Comparison of ENCODE assay signal across 10 cellular contexts in genomic region chr6:120077489-120077888, GRCh38.
DNase-seq lines count a peak whose midpoint lies in the region; ATAC-seq and TF ChIP-seq lines count a peak whose summit lies in the region.
"Had no signal": no experiment of that assay in that cellular context is flagged by ENCODE, and none has a peak within 500 bp of the region (broad histone marks: within the 10 kb centered on the region; RNA-seq: fewer than 3 reads in every experiment).

No MANE protein-coding gene starts in this region.

- no peaks in the 10 kb centered on the region for H3K4me1 Mint-ChIP-seq in activated CD8-positive, alpha-beta T cell treated with anti-CD3 and anti-CD28 coated beads for 36 hours (ENCODE audit: low read depth)
- H3K4me1 Mint-ChIP-seq in activated CD8-positive, alpha-beta T cell treated with anti-CD3 and anti-CD28 coated beads, Interleukin-2, amount 10 ng/mL, durations not matched to agents 7 days and 5 days (ENCODE audit: low read depth): no peaks in the 10 kb centered on the region
- H3K4me1 Mint-ChIP-seq in stimulated activated effector memory CD8-positive, alpha-beta T cell treated with anti-CD3 and anti-CD28 coated beads, Interleukin-12 subunit alpha, Interleukin-12 subunit beta, amount 100 ng/mL, for 72 hours: no peaks in the 10 kb centered on the region

- DNase-seq in activated CD8-positive, alpha-beta T cell treated with anti-CD3 and anti-CD28 coated beads for 36 hours: peak; percentile 7
- DNase-seq in activated CD8-positive, alpha-beta T cell treated with anti-CD3 and anti-CD28 coated beads, Interleukin-2, amount 10 ng/mL, durations not matched to agents 7 days and 5 days: no peak
- DNase-seq in RKO (ENCODE audit: low spot score) (peak; percentile 10), esophagus muscularis mucosa (ENCODE audit: extremely low spot score) (no peak), adrenal gland (no peak), psoas muscle (no peak)
- no peak for DNase-seq in stimulated activated effector memory CD8-positive, alpha-beta T cell treated with anti-CD3 and anti-CD28 coated beads, Interleukin-12 subunit alpha, Interleukin-12 subunit beta, amount 100 ng/mL, for 72 hours (ENCODE audit: low spot score in 2 of 2)
- no peak for DNase-seq in activated naive CD4-positive, alpha-beta T cell (lab: John Stamatoyannopoulos, UW)
- DNase-seq: activated CD4-positive, CD25-positive, alpha-beta regulatory T cell treated with anti-CD3 and anti-CD28 coated beads, Interleukin-2, amount 50 U/mL, for 72 hours had no signal

- no peak overlapping the region for H3K27ac ChIP-seq in esophagus muscularis mucosa (replicated peaks in 1 of 4)
- H3K27ac ChIP-seq in adrenal gland: no peak overlapping the region
- no peak overlapping the region for H3K27ac ChIP-seq in psoas muscle
- H3K27ac ChIP-seq: neutrophil had no signal

- no peak overlapping the region for H3K4me3 ChIP-seq in esophagus muscularis mucosa
- H3K4me3 ChIP-seq in adrenal gland: no peak overlapping the region
- no peak overlapping the region for H3K4me3 ChIP-seq in psoas muscle

- intact Hi-C loops in activated CD8-positive, alpha-beta T cell treated with anti-CD3 and anti-CD28 coated beads for 36 hours (cut with micrococcal nuclease): no loop called here
- intact Hi-C loops in esophagus muscularis mucosa (cut with DNase I): loop anchor here (10.0 kb wide), 1 partner anchor 933 kb away; no protein-coding TSS in a partner anchor
- intact Hi-C loops in adrenal gland (cut with DNase I): no loop called here
- intact Hi-C loops in psoas muscle (cut with DNase I): no loop called here

- H3K36me3 Mint-ChIP-seq in activated CD8-positive, alpha-beta T cell treated with anti-CD3 and anti-CD28 coated beads for 36 hours (ENCODE audit: low read depth): no peaks in the 10 kb centered on the region
- H3K36me3 Mint-ChIP-seq in activated CD8-positive, alpha-beta T cell treated with anti-CD3 and anti-CD28 coated beads, Interleukin-2, amount 10 ng/mL, durations not matched to agents 7 days and 5 days (ENCODE audit: low read depth): no peaks in the 10 kb centered on the region
- no peaks in the 10 kb centered on the region for H3K36me3 Mint-ChIP-seq in stimulated activated effector memory CD8-positive, alpha-beta T cell treated with anti-CD3 and anti-CD28 coated beads, Interleukin-12 subunit alpha, Interleukin-12 subunit beta, amount 100 ng/mL, for 72 hours

- no peaks in the 10 kb centered on the region for H3K9me3 Mint-ChIP-seq in activated CD8-positive, alpha-beta T cell treated with anti-CD3 and anti-CD28 coated beads for 36 hours
- no peaks in the 10 kb centered on the region for H3K9me3 Mint-ChIP-seq in activated CD8-positive, alpha-beta T cell treated with anti-CD3 and anti-CD28 coated beads, Interleukin-2, amount 10 ng/mL, durations not matched to agents 7 days and 5 days (ENCODE audit: insufficient read depth)
- no peaks in the 10 kb centered on the region for H3K9me3 Mint-ChIP-seq in stimulated activated effector memory CD8-positive, alpha-beta T cell treated with anti-CD3 and anti-CD28 coated beads, Interleukin-12 subunit alpha, Interleukin-12 subunit beta, amount 100 ng/mL, for 72 hours

- no peaks in the 10 kb centered on the region for H3K36me3 ChIP-seq in esophagus muscularis mucosa
- H3K36me3 ChIP-seq in adrenal gland (replicated peaks in 1 of 2): no peaks in the 10 kb centered on the region
- H3K36me3 ChIP-seq in psoas muscle (ENCODE audit: insufficient read depth in 1 of 2, low read depth in 1 of 2): no peaks in the 10 kb centered on the region
- H3K36me3 ChIP-seq: neutrophil had no signal

- H3K27me3 Mint-ChIP-seq in activated CD8-positive, alpha-beta T cell treated with anti-CD3 and anti-CD28 coated beads for 36 hours: no peaks in the 10 kb centered on the region
- H3K27me3 Mint-ChIP-seq in activated CD8-positive, alpha-beta T cell treated with anti-CD3 and anti-CD28 coated beads, Interleukin-2, amount 10 ng/mL, durations not matched to agents 7 days and 5 days (ENCODE audit: low read depth): no peaks in the 10 kb centered on the region

- H3K9me3 ChIP-seq in esophagus muscularis mucosa: no peaks in the 10 kb centered on the region
- no peaks in the 10 kb centered on the region for H3K9me3 ChIP-seq in adrenal gland (replicated peaks in 1 of 3)
- no peaks in the 10 kb centered on the region for H3K9me3 ChIP-seq in psoas muscle
- H3K9me3 ChIP-seq: neutrophil had no signal

- no peaks in the 10 kb centered on the region for H3K4me1 ChIP-seq in esophagus muscularis mucosa
- H3K4me1 ChIP-seq in adrenal gland (replicated peaks in 1 of 2): no peaks in the 10 kb centered on the region
- no peaks in the 10 kb centered on the region for H3K4me1 ChIP-seq in psoas muscle

- no peak overlapping the region for H3K4me3 Mint-ChIP-seq in activated CD8-positive, alpha-beta T cell treated with anti-CD3 and anti-CD28 coated beads for 36 hours
- H3K4me3 Mint-ChIP-seq in activated CD8-positive, alpha-beta T cell treated with anti-CD3 and anti-CD28 coated beads, Interleukin-2, amount 10 ng/mL, durations not matched to agents 7 days and 5 days: no peak overlapping the region
- H3K4me3 Mint-ChIP-seq in stimulated activated effector memory CD8-positive, alpha-beta T cell treated with anti-CD3 and anti-CD28 coated beads, Interleukin-12 subunit alpha, Interleukin-12 subunit beta, amount 100 ng/mL, for 72 hours: no peak overlapping the region

- POLR2A ChIA-PET in activated CD8-positive, alpha-beta T cell treated with anti-CD3 and anti-CD28 coated beads for 36 hours (lab: Charles Lee): no interaction called here
- POLR2A ChIA-PET in activated CD8-positive, alpha-beta T cell treated with anti-CD3 and anti-CD28 coated beads, Interleukin-2, amount 10 ng/mL, durations not matched to agents 7 days and 5 days (lab: Charles Lee): no interaction called here

- TF ChIP-seq POLR2A in esophagus muscularis mucosa (IDR thresholded peaks at IDR 0.05; ENCODE audit: low read depth) (no peak), adrenal gland (IDR thresholded peaks at IDR 0.05) (no peak)

- WGBS in esophagus muscularis mucosa: 39% methylated on average over 2 of the region's 2 CpGs
- 55 to 72% (median 66%) methylated on average over 2 of the region's 2 CpGs for WGBS in adrenal gland, 4 donors
- WGBS in psoas muscle, 3 donors: 42 to 45% (median 45%) methylated on average over 2 of the region's 2 CpGs

- no peak for TF ChIP-seq EP300 in esophagus muscularis mucosa (IDR thresholded peaks at IDR 0.05)

- H3K27me3 ChIP-seq in esophagus muscularis mucosa: no peaks in the 10 kb centered on the region
- H3K27me3 ChIP-seq in adrenal gland: no peaks in the 10 kb centered on the region
- H3K27me3 ChIP-seq in psoas muscle (ENCODE audit: insufficient read depth in 3 of 3, low read length in 2 of 3): no peaks in the 10 kb centered on the region
- H3K27me3 ChIP-seq: neutrophil had no signal

- no peak for ATAC-seq in activated CD8-positive, alpha-beta T cell treated with anti-CD3 and anti-CD28 coated beads for 36 hours
- ATAC-seq in activated CD8-positive, alpha-beta T cell treated with anti-CD3 and anti-CD28 coated beads, Interleukin-2, amount 10 ng/mL, durations not matched to agents 7 days and 5 days: no peak
- peak; percentile 11 for ATAC-seq in stimulated activated effector memory CD8-positive, alpha-beta T cell treated with anti-CD3 and anti-CD28 coated beads, Interleukin-12 subunit alpha, Interleukin-12 subunit beta, amount 100 ng/mL, for 72 hours
- ATAC-seq in psoas muscle: no peak

- no peak overlapping the region for H3K27ac Mint-ChIP-seq in activated CD8-positive, alpha-beta T cell treated with anti-CD3 and anti-CD28 coated beads for 36 hours
- no peak overlapping the region for H3K27ac Mint-ChIP-seq in activated CD8-positive, alpha-beta T cell treated with anti-CD3 and anti-CD28 coated beads, Interleukin-2, amount 10 ng/mL, durations not matched to agents 7 days and 5 days
- no peak overlapping the region for H3K27ac Mint-ChIP-seq in stimulated activated effector memory CD8-positive, alpha-beta T cell treated with anti-CD3 and anti-CD28 coated beads, Interleukin-12 subunit alpha, Interleukin-12 subunit beta, amount 100 ng/mL, for 72 hours

- TF ChIP-seq CTCF in activated CD8-positive, alpha-beta T cell treated with anti-CD3 and anti-CD28 coated beads for 36 hours (IDR thresholded peaks at IDR 0.05): no peak
- TF ChIP-seq CTCF in esophagus muscularis mucosa (IDR thresholded peaks at IDR 0.05) (peak in 2 of 3 experiments; percentile 26 to 27), adrenal gland (IDR thresholded peaks at IDR 0.05) (no peak), psoas muscle (IDR thresholded peaks at IDR 0.05) (no peak)

- CTCF ChIA-PET in activated CD8-positive, alpha-beta T cell treated with anti-CD3 and anti-CD28 coated beads for 36 hours (lab: Charles Lee): interaction anchor here (0.8 kb wide), 1 partner anchor 36 kb away, joined by 3 read pairs; no protein-coding TSS in a partner anchor
- CTCF ChIA-PET in activated CD8-positive, alpha-beta T cell treated with anti-CD3 and anti-CD28 coated beads, Interleukin-2, amount 10 ng/mL, durations not matched to agents 7 days and 5 days (lab: Charles Lee): no interaction called here

Comparison
In these comparisons a context has a peak if more than half of its experiments do, and no peak if none do; other contexts are left out.
1. DNase-seq: peak in activated CD8-positive, alpha-beta T cell treated with anti-CD3 and anti-CD28 coated beads for 36 hours (single experiment) and RKO (single experiment); none in activated CD8-positive, alpha-beta T cell treated with anti-CD3 and anti-CD28 coated beads, Interleukin-2, amount 10 ng/mL, durations not matched to agents 7 days and 5 days (single experiment), esophagus muscularis mucosa (single experiment), stimulated activated effector memory CD8-positive, alpha-beta T cell treated with anti-CD3 and anti-CD28 coated beads, Interleukin-12 subunit alpha, Interleukin-12 subunit beta, amount 100 ng/mL, for 72 hours (0 of 2), adrenal gland (0 of 7), psoas muscle (0 of 2) and activated naive CD4-positive, alpha-beta T cell (0 of 4).
2. CTCF ChIP-seq: peak in esophagus muscularis mucosa (2 of 3); none in activated CD8-positive, alpha-beta T cell treated with anti-CD3 and anti-CD28 coated beads for 36 hours (single experiment), adrenal gland (0 of 6) and psoas muscle (single experiment).